In the genomic region with DNA sequence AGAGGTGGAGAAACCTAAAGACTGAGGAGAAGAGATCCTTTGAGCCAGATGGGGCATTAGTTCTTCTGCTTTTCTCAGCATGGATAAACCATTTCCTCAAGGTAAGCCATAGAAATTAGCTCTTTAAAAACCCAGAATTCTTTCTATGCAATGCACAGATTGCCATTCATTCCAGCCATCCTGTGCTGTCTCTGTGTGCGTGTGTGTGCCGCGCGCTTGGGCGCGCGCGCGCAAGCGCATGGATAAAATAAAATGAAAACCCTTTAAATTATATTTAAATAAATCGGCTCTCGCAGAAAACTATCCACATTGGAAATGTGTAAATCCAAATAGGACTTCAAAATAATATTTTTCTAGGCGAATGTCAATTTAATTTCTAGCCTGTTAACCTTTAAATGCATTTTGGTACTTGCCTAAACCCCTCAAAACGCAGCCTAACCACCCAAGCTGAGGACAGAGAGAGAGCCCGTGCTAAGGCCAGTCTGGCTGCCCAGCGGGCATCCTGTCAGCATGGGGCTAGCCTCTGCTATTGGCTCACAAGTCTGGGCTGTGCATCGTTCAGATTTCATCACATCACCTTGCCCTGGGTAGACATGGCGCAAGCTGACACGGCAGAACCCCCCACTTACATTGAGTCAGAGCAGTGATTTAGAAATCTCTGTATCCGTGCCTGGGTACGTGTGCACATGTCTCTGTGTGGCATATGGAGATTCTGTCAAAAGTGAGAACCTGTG, we compare ENCODE assay signal across 8 cellular contexts.
DNase-seq lines count a peak whose midpoint lies in the region; ATAC-seq and TF ChIP-seq lines count a peak whose summit lies in the region.

No MANE protein-coding gene starts in this region.

- DNase-seq in AG08395 (ENCODE audit: low spot score) (peak; percentile 16), cerebellum (ENCODE audit: low spot score) (peak; percentile 65), mucosa of descending colon (peak in 1 of 3 donors; percentile 27), NCI-H2171 (lab: John Stamatoyannopoulos, UW) (no peak), hippocampal formation (lab: John Stamatoyannopoulos, UW) (no peak)
- DNase-seq in stimulated activated CD4-positive, alpha-beta T cell treated with anti-CD3 and anti-CD28 coated beads, Interleukin-15, amount 100 ng/mL, for 24 hours = no peak

- H3K9me3 ChIP-seq in mucosa of descending colon = no peaks in the 10 kb centered on the region

- peak overlapping the region; percentile 45; the same call in 1 of the 2 replicates for H2AFZ ChIP-seq in KMS-11 (ENCODE audit: low read depth)

- H3K79me2 ChIP-seq in KMS-11 (ENCODE audit: insufficient read depth, low read depth) = no peaks in the 10 kb centered on the region

- H3K36me3 ChIP-seq in KMS-11 (ENCODE audit: insufficient read depth) = no peaks in the 10 kb centered on the region
- H3K36me3 ChIP-seq in mucosa of descending colon (ENCODE audit: low read depth) = no peaks in the 10 kb centered on the region

- intact Hi-C loops in mucosa of descending colon (cut with DNase I, micrococcal nuclease) = no loop called here

- peak overlapping the region; percentile 71; the same call in 1 of the 2 replicates for H3K4me2 ChIP-seq in KMS-11

- H4K20me1 ChIP-seq in KMS-11 (ENCODE audit: insufficient read depth) = no peaks in the 10 kb centered on the region

- H3K27ac ChIP-seq in KMS-11 = no peak overlapping the region

- no peaks in the 10 kb centered on the region for H3K27me3 ChIP-seq in KMS-11 (ENCODE audit: insufficient read depth, low read depth)

- ATAC-seq in mucosa of descending colon = peak; percentile 7
- no peak for ATAC-seq in HG03280 (IDR thresholded peaks at IDR 0.05; ENCODE audit: unreplicated experiment)

- no peak overlapping the region for H3K9ac ChIP-seq in KMS-11

- H3K4me3 ChIP-seq in KMS-11 (IDR thresholded peaks at IDR 0.05; ENCODE audit: insufficient read depth, low read depth, low read length) = no peak overlapping the region
- H3K4me3 ChIP-seq in mucosa of descending colon = no peak overlapping the region

- TF ChIP-seq CTCF in KMS-11 (conservative IDR thresholded peaks at IDR 0.05; ENCODE audit: low read depth, low read length) (no peak), mucosa of descending colon (IDR thresholded peaks at IDR 0.05) (no peak)

- no peaks in the 10 kb centered on the region for H3K4me1 ChIP-seq in KMS-11 (ENCODE audit: low read depth, poor library complexity, severe bottlenecking)
- H3K4me1 ChIP-seq in mucosa of descending colon (ENCODE audit: low read depth) = no peaks in the 10 kb centered on the region

Comparison
In these comparisons a context has a peak if more than half of its experiments do, and no peak if none do; other contexts are left out.
1. DNase-seq: peak in AG08395 (single experiment) and cerebellum (single experiment); none in NCI-H2171 (single experiment), stimulated activated CD4-positive, alpha-beta T cell treated with anti-CD3 and anti-CD28 coated beads, Interleukin-15, amount 100 ng/mL, for 24 hours (single experiment) and hippocampal formation (0 of 2).